Comparison of ENCODE assay signal across 8 cellular contexts in the genomic region with DNA sequence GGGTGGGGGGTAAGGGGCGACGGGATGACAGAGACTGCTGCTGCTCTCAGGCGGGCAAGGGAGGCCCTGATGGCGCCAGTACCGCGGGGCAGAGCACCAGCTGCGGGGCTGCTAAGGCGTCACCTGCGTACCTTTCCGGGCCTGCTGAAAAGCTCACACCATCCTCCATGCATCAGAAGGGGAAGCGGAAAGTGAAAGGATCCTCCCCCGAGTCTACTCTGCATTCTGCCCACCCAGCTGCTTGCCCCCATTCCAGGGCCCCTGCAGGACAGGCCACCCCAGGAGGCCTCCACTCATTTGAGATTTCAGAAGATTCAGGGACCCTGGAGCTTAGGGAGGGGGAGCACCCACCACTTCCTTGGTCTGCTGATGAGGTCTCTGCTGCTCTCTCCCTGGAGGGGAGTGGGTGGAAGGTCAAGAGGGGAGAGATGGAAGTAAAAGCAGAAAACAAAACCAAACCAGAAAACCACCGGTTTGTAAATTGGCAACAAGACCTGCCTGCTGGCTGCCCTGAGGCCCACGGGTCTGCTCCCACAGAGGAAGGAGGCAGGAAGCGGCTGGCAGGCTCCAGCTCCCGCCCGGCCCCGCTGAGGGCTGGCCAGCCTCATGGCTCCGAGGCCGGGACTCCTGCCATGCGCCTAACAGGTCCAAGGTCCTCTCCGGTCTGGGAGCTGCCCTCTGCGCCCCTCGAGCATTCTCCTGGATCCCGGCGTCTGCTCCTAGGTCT. TPM values are rescaled to one million over a fixed set of nuclear protein-coding genes. Genes with fewer than 3 reads are reported as not detected.
DNase-seq lines count a peak whose midpoint lies in the region; ATAC-seq and TF ChIP-seq lines count a peak whose summit lies in the region.
"Had no signal": no experiment of that assay in that cellular context is flagged by ENCODE, and none has a peak within 500 bp of the region (broad histone marks: within the 10 kb centered on the region; RNA-seq: fewer than 3 reads in every experiment).

No MANE protein-coding gene starts in this region.

- peak; percentile 70 for ATAC-seq in GM21447 (IDR thresholded peaks at IDR 0.05; ENCODE audit: unreplicated experiment)

- no peak for TF ChIP-seq CTCF in endodermal cell (conservative IDR thresholded peaks at IDR 0.05)

- DNase-seq in UCSD-AML1 (lab: John Stamatoyannopoulos, UW; ENCODE audit: unreplicated experiment): peak; percentile 73
- peak; percentile 39 for DNase-seq in endodermal cell
- DNase-seq in stimulated activated naive CD4-positive, alpha-beta T cell (lab: John Stamatoyannopoulos, UW): peak; percentile 17 to 72 (median 39)
- no peak for DNase-seq in cortex of kidney (lab: John Stamatoyannopoulos, UW)
- DNase-seq in T1000 (lab: John Stamatoyannopoulos, UW): no peak
- no peak for DNase-seq in occipital lobe (lab: John Stamatoyannopoulos, UW)

- no peaks in the 10 kb centered on the region for H3K27me3 Mint-ChIP-seq in endodermal cell (ENCODE audit: insufficient read depth)

- H3K9ac ChIP-seq in endodermal cell (ENCODE audit: extremely low read depth, low read length, poor library complexity, severe bottlenecking): no peak overlapping the region

- H3K4me1 ChIP-seq in endodermal cell (ENCODE audit: control insufficient read depth, insufficient read depth, low read length): no peaks in the 10 kb centered on the region

- peak overlapping the region; percentile 8 for H3K27ac Mint-ChIP-seq in endodermal cell

- H3K9me3 Mint-ChIP-seq in endodermal cell: no peaks in the 10 kb centered on the region

- 91 to 95% methylated on average over 16 to 26 of the region's 26 CpGs for WGBS in endodermal cell (ENCODE audit: insufficient coverage in 1 of 2, insufficient read length in 1 of 2), 2 experiments

- H3K36me3 Mint-ChIP-seq in endodermal cell (ENCODE audit: low read depth): peaks cover 43% of the 10 kb centered on the region

- H3K27ac ChIP-seq in endodermal cell (ENCODE audit: low read depth, low read length): no peak overlapping the region

- H3K27me3 ChIP-seq in endodermal cell (ENCODE audit: control insufficient read depth, insufficient read depth, low read length, poor library complexity, severe bottlenecking): no peaks in the 10 kb centered on the region

- no peak overlapping the region for H3K4me3 Mint-ChIP-seq in endodermal cell

- H3K4me1 Mint-ChIP-seq in endodermal cell: no peaks in the 10 kb centered on the region

- H3K36me3 ChIP-seq in endodermal cell (ENCODE audit: control insufficient read depth, insufficient read depth, low read length): peaks cover 20% of the 10 kb centered on the region

- H3K4me3 ChIP-seq in endodermal cell (ENCODE audit: low read length): no peak overlapping the region

- H3K9me3 ChIP-seq in endodermal cell (ENCODE audit: control insufficient read depth, low read length): no peaks in the 10 kb centered on the region

RNA-seq across cellular contexts. Expression of a gene that starts 33.6 kb away (rescaled TPM):
- total RNA-seq in endodermal cell (10 to 100 TPM; 42.9 to 71.4 TPM), occipital lobe (not detected)
- polyA plus RNA-seq in endodermal cell (2013, experiment 1 of 2): 0.93 TPM
- 1.1 TPM for polyA plus RNA-seq in endodermal cell (2013, experiment 2 of 2)
- total RNA-seq: right cardiac atrium had no signal
- polyA plus RNA-seq: right cardiac atrium had no signal

RNA-seq across cellular contexts. Expression of a gene that starts 47.9 kb away (rescaled TPM):
- 10 to 100 TPM; 37.9 to 42.9 TPM for total RNA-seq in endodermal cell
- polyA plus RNA-seq in endodermal cell (2013, experiment 1 of 2): 28.4 TPM
- polyA plus RNA-seq in endodermal cell (2013, experiment 2 of 2): 23.8 TPM
- total RNA-seq in occipital lobe: 13.3 TPM

Comparison
In these comparisons a context has a peak if more than half of its experiments do, and no peak if none do; other contexts are left out.
1. DNase-seq: peak in UCSD-AML1 (single experiment), endodermal cell (single experiment) and stimulated activated naive CD4-positive, alpha-beta T cell (6 of 6); none in cortex of kidney (single experiment), T1000 (single experiment) and occipital lobe (single experiment).
2. RNA of a gene that starts 33.6 kb away (total RNA-seq): 42.9 to 71.4 TPM in endodermal cell; not detected in occipital lobe (single experiment); every median in the first group is over 10 times any median in the second.